ENCODE assay signal across 8 cellular contexts in the genomic region with DNA sequence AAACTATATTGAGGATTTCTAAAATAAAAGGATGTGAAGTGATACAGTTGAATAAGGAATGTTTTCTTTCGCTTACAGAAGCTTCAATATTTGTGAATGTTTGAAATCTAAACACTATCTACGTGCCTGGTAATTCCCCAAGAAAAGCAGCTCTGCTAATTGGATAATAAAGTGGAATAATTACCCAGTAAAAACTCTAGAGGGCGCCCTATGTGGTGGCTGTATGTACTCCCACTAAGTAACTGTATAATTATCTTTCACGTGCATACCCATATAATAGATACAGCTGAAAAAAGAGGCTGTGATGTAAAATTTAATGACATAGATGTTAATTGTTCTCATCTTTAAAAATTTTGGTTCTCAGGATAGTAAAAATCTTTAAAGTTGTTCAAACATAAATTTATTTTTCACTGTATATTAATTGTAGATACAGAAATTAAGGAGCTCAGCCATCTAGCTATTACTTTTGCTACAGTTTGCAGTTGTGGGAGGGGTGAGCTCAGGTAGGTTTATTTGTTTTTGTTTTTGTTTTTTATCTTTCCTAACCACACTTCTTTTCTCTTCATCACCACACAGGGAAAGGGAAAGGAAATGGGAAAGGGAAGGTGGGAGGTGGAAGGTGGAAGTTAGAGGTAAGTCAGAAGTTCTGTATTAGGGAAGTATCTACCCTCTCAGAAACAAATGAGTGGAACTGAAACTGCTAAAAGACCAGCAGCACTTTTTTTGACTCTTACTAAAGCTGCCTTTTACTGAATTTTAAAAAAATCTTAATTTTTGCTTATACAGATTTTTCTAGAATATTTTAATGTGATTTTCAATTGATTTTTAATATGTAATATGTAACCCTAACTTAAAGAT.
A peak's percentile ranks its signal among the peaks of the same experiment; 100 is the strongest.
DNase-seq lines count a peak whose midpoint lies in the region; ATAC-seq and TF ChIP-seq lines count a peak whose summit lies in the region.

No MANE protein-coding gene starts in this region.

- no peaks in the 10 kb centered on the region for H3F3A ChIP-seq in SU-DHL-6 (ENCODE audit: insufficient read depth)

- no peak overlapping the region for H3K4ac ChIP-seq in IMR-90 (ENCODE audit: low read depth, low read length)

- BruUV-seq in IMR-90 (replicated peaks; lab: Mats Ljungman, UMichigan) = no TSS peak

- H3K4me3 ChIP-seq in IMR-90 (ENCODE audit: insufficient read depth, low read depth, low read length) = no peak overlapping the region
- no peak overlapping the region for H3K4me3 ChIP-seq in SU-DHL-6 (ENCODE audit: insufficient read depth, low read length, poor library complexity, severe bottlenecking)

- no peak for TF ChIP-seq POLR2A in IMR-90 (IDR thresholded peaks at IDR 0.05; ENCODE audit: low read depth, low read length)

- no peaks in the 10 kb centered on the region for H3K9me1 ChIP-seq in IMR-90 (ENCODE audit: insufficient read depth, low read length)

- no peak overlapping the region for H2BK5ac ChIP-seq in IMR-90 (ENCODE audit: low read depth, low read length, poor library complexity, severe bottlenecking)

- H3K9me2 ChIP-seq in SU-DHL-6 (replicated peaks; ENCODE audit: insufficient read depth, low read length) = no peaks in the 10 kb centered on the region

- H2BK15ac ChIP-seq in IMR-90 (ENCODE audit: low read depth, low read length) = no peak overlapping the region

- no peaks in the 10 kb centered on the region for H3K4me1 Mint-ChIP-seq in T-helper 17 cell

- CTCF ChIA-PET in IMR-90 (lab: Yijun Ruan, JAX) = interaction anchor here (0.6 to 1.5 kb wide), 3 partner anchors 12 to 392 kb away, joined by 3 to 5 read pairs (median 5); no protein-coding TSS in a partner anchor

- H3K9ac ChIP-seq in IMR-90 (ENCODE audit: low read depth, low read length) (no peak overlapping the region), SU-DHL-6 (ENCODE audit: low read length) (no peak overlapping the region)

- H2BK20ac ChIP-seq in IMR-90 (ENCODE audit: low read depth, low read length) = no peak overlapping the region

- H3K27me3 ChIP-seq in IMR-90 (ENCODE audit: control insufficient read depth, insufficient read depth, low read length) = no peaks in the 10 kb centered on the region
- no peaks in the 10 kb centered on the region for H3K27me3 ChIP-seq in SU-DHL-6 (ENCODE audit: low read length)

- intact Hi-C loops in IMR-90 (cut with micrococcal nuclease) = no loop called here

- H3K9me3 ChIP-seq in IMR-90 (ENCODE audit: control insufficient read depth, insufficient read depth, low read length) (no peaks in the 10 kb centered on the region), SU-DHL-6 (ENCODE audit: insufficient read depth, low read length) (no peaks in the 10 kb centered on the region), T-helper 17 cell (ENCODE audit: control insufficient read depth, low read length, poor library complexity, severe bottlenecking) (no peaks in the 10 kb centered on the region)

- H3K27me3 Mint-ChIP-seq in T-helper 17 cell = no peaks in the 10 kb centered on the region

- H2AFZ ChIP-seq in IMR-90 (replicated peaks; ENCODE audit: low read length, poor library complexity) (no peak overlapping the region), SU-DHL-6 (ENCODE audit: low read depth, low read length, severe bottlenecking) (no peak overlapping the region)

- no peak overlapping the region for H3K14ac ChIP-seq in IMR-90 (replicated peaks; ENCODE audit: low read depth, low read length)

- no CpG with 5 or more reads among the region's 4 CpGs for WGBS in IMR-90 (ENCODE audit: extremely low coverage in 2 of 2, insufficient read length in 1 of 2), 2 experiments

- no peak overlapping the region for H3K4me2 ChIP-seq in IMR-90 (ENCODE audit: low read depth, low read length)
- H3K4me2 ChIP-seq in SU-DHL-6 (ENCODE audit: low read depth, low read length, poor library complexity, severe bottlenecking) = peak overlapping the region; percentile 12

- H4K8ac ChIP-seq in IMR-90 (ENCODE audit: low read depth in 2 of 2, low read length in 2 of 2) = no peak overlapping the region

- H4K20me1 ChIP-seq in IMR-90 (ENCODE audit: insufficient read depth, low read length) (no peaks in the 10 kb centered on the region), SU-DHL-6 (ENCODE audit: low read depth, low read length) (no peaks in the 10 kb centered on the region)

- in situ Hi-C loops in IMR-90 (cut with MboI; ENCODE audit: low sequenced_read_pairs) = no loop called here

- ATAC-seq in GM19467 (IDR thresholded peaks at IDR 0.05; ENCODE audit: unreplicated experiment) (peak; percentile 68), IMR-90 (ENCODE audit: low read depth) (no peak), HG02973 (IDR thresholded peaks at IDR 0.05; ENCODE audit: unreplicated experiment) (no peak), T-helper 17 cell (no peak)

- no peaks in the 10 kb centered on the region for H3K36me3 Mint-ChIP-seq in T-helper 17 cell (ENCODE audit: low read depth)

- no peak overlapping the region for H4K91ac ChIP-seq in IMR-90 (ENCODE audit: insufficient read depth, low read depth, low read length)

- H3K27ac ChIP-seq in IMR-90 (ENCODE audit: insufficient read depth, low read length) (no peak overlapping the region), SU-DHL-6 (ENCODE audit: low read depth, low read length) (no peak overlapping the region)

- dilution Hi-C loops in IMR-90 (cut with HindIII; ENCODE audit: low sequenced_read_pairs, unreplicated experiment) = no loop called here

- H4K5ac ChIP-seq in IMR-90 (ENCODE audit: low read depth, low read length) = no peak overlapping the region

- H3K36me3 ChIP-seq in IMR-90 (ENCODE audit: control insufficient read depth, insufficient read depth, low read length) = no peaks in the 10 kb centered on the region
- H3K36me3 ChIP-seq in SU-DHL-6 (ENCODE audit: low read length) = no peaks in the 10 kb centered on the region

- H3K79me1 ChIP-seq in IMR-90 (ENCODE audit: low read depth in 1 of 2, low read length in 2 of 2) = no peaks in the 10 kb centered on the region

- no peaks in the 10 kb centered on the region for H3K79me2 ChIP-seq in SU-DHL-6 (ENCODE audit: insufficient read depth, low read length)

- no peak overlapping the region for H3K4me3 Mint-ChIP-seq in T-helper 17 cell

- H3K18ac ChIP-seq in IMR-90 (ENCODE audit: low read depth, low read length) = no peak overlapping the region

- H3K23ac ChIP-seq in IMR-90 (ENCODE audit: low read depth, low read length) = no peak overlapping the region

- no peak overlapping the region for H2AK5ac ChIP-seq in IMR-90 (ENCODE audit: low read depth, low read length)

- no peak overlapping the region for H3K27ac Mint-ChIP-seq in T-helper 17 cell

- POLR2A ChIA-PET in IMR-90 (lab: Charles Lee; ENCODE audit: unreplicated experiment) = no interaction called here

- no peak overlapping the region for H2AK9ac ChIP-seq in IMR-90 (replicated peaks; ENCODE audit: low read depth, low read length, poor library complexity)

- H3K56ac ChIP-seq in IMR-90 (ENCODE audit: extremely low read depth, insufficient read depth, low read length) = no peak overlapping the region

- no peaks in the 10 kb centered on the region for H3K4me1 ChIP-seq in IMR-90 (ENCODE audit: control insufficient read depth, insufficient read depth, low read length)

- 0 out of 2 replicates have a peak, but pooled peaks have one; percentile 20 for TF ChIP-seq RAD21 in IMR-90 (IDR thresholded peaks at IDR 0.05; ENCODE audit: low read length)

- DNase-seq in COLO829 (ENCODE audit: low spot score) (peak; percentile 23), IMR-90 (peak; percentile 6), kidney tubule cell (ENCODE audit: low spot score) (peak; percentile 39), T-helper 17 cell (no peak), COLO668 (lab: John Stamatoyannopoulos, UW; ENCODE audit: unreplicated experiment) (no peak)

- TF ChIP-seq CTCF in IMR-90 (conservative IDR thresholded peaks at IDR 0.05; ENCODE audit: low read depth, low read length) (peak; percentile 50), SU-DHL-6 (IDR thresholded peaks at IDR 0.05; ENCODE audit: insufficient read depth, low read length, poor library complexity, severe bottlenecking) (peak; percentile 35)

- H2BK120ac ChIP-seq in IMR-90 (ENCODE audit: low read depth, low read length) = no peak overlapping the region

TF ChIP-seq in IMR-90, 13 proteins besides CTCF, POLR2A, EP300 and RAD21:
- TF ChIP-seq BHLHE40 (IDR thresholded peaks at IDR 0.05; ENCODE audit: low read depth, low read length) (no peak), RCOR1 (IDR thresholded peaks at IDR 0.05; ENCODE audit: insufficient replicate concordance, low read length) (no peak), CHD1 (IDR thresholded peaks at IDR 0.05; ENCODE audit: low read depth, low read length) (no peak), RFX5 (IDR thresholded peaks at IDR 0.05; ENCODE audit: low read depth, low read length) (no peak), NFE2L2 (IDR thresholded peaks at IDR 0.05; ENCODE audit: low read depth, low read length) (no peak), MXI1 (IDR thresholded peaks at IDR 0.05; ENCODE audit: borderline replicate concordance, low read depth, low read length) (no peak), SMC3 (IDR thresholded peaks at IDR 0.05; ENCODE audit: low read depth, low read length) (no peak), MAZ (IDR thresholded peaks at IDR 0.05; ENCODE audit: borderline replicate concordance, low read depth, low read length) (no peak), CEBPB (IDR thresholded peaks at IDR 0.05; ENCODE audit: low read depth, low read length) (no peak), FOS (IDR thresholded peaks at IDR 0.05; ENCODE audit: low read depth, low read length) (no peak), MAFK (IDR thresholded peaks at IDR 0.05; ENCODE audit: low read depth, low read length) (no peak)
- TF ChIP-seq, protein P1, sequence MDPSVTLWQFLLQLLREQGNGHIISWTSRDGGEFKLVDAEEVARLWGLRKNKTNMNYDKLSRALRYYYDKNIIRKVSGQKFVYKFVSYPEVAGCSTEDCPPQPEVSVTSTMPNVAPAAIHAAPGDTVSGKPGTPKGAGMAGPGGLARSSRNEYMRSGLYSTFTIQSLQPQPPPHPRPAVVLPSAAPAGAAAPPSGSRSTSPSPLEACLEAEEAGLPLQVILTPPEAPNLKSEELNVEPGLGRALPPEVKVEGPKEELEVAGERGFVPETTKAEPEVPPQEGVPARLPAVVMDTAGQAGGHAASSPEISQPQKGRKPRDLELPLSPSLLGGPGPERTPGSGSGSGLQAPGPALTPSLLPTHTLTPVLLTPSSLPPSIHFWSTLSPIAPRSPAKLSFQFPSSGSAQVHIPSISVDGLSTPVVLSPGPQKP (IDR thresholded peaks at IDR 0.05; ENCODE audit: borderline replicate concordance, low read depth, low read length) = no peak
- TF ChIP-seq, protein P2, sequence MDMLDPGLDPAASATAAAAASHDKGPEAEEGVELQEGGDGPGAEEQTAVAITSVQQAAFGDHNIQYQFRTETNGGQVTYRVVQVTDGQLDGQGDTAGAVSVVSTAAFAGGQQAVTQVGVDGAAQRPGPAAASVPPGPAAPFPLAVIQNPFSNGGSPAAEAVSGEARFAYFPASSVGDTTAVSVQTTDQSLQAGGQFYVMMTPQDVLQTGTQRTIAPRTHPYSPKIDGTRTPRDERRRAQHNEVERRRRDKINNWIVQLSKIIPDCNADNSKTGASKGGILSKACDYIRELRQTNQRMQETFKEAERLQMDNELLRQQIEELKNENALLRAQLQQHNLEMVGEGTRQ (IDR thresholded peaks at IDR 0.05; ENCODE audit: low read depth, low read length) = no peak

Comparison
In these comparisons a context has a peak if more than half of its experiments do, and no peak if none do; other contexts are left out.
1. DNase-seq: peak in COLO829 (single experiment), IMR-90 (single experiment) and kidney tubule cell (single experiment); none in T-helper 17 cell (0 of 3) and COLO668 (single experiment).